13 cellular contexts compared by ENCODE assay signal in genomic region chr4:48360285-48360965, GRCh38. TPM values are rescaled to one million over a fixed set of nuclear protein-coding genes. Genes with fewer than 3 reads are reported as not detected.
DNase-seq lines count a peak whose midpoint lies in the region; TF ChIP-seq lines count a peak whose summit lies in the region.
"Had no signal": no experiment of that assay in that cellular context is flagged by ENCODE, and none has a peak within 500 bp of the region (broad histone marks: within the 10 kb centered on the region; RNA-seq: fewer than 3 reads in every experiment).

No MANE protein-coding gene starts in this region.

- H3K18ac ChIP-seq in mesenchymal stem cell (ENCODE audit: low read depth in 1 of 2, low read length in 2 of 2), result peak overlapping the region in 1 of 2 experiments; percentile 21

- peaks cover 3% of the 10 kb centered on the region for H3K4me1 ChIP-seq in mesenchymal stem cell (ENCODE audit: control insufficient read depth, insufficient read depth, low read depth, low read length)

- H3K27me3 Mint-ChIP-seq in chondrocyte (ENCODE audit: low read depth), result no peaks in the 10 kb centered on the region
- no peaks in the 10 kb centered on the region for H3K27me3 Mint-ChIP-seq in activated naive CD8-positive, alpha-beta T cell treated with anti-CD3 and anti-CD28 coated beads for 36 hours
- H3K27me3 Mint-ChIP-seq in activated CD4-positive, alpha-beta T cell treated with anti-CD3 and anti-CD28 coated beads, Interleukin-2, amount 10 ng/mL, durations not matched to agents 7 days and 5 days, result no peaks in the 10 kb centered on the region
- H3K27me3 Mint-ChIP-seq: central memory CD8-positive, alpha-beta T cell had no signal

- H3K9ac ChIP-seq in mesenchymal stem cell (ENCODE audit: low read length), result peak overlapping the region; percentile 75

- peak overlapping the region; percentile 0 for H3K4me3 Mint-ChIP-seq in chondrocyte (ENCODE audit: unreplicated experiment)
- H3K4me3 Mint-ChIP-seq in activated naive CD8-positive, alpha-beta T cell treated with anti-CD3 and anti-CD28 coated beads for 36 hours, result no peak overlapping the region
- H3K4me3 Mint-ChIP-seq in activated CD4-positive, alpha-beta T cell treated with anti-CD3 and anti-CD28 coated beads, Interleukin-2, amount 10 ng/mL, durations not matched to agents 7 days and 5 days, result no peak overlapping the region
- H3K4me3 Mint-ChIP-seq: central memory CD8-positive, alpha-beta T cell had no signal

- peaks cover 1% of the 10 kb centered on the region for H3K79me1 ChIP-seq in mesenchymal stem cell (replicated peaks; ENCODE audit: low read length, poor library complexity, severe bottlenecking)

- no peak overlapping the region for H2AK5ac ChIP-seq in mesenchymal stem cell (ENCODE audit: low read length, severe bottlenecking)

- H2BK12ac ChIP-seq in mesenchymal stem cell (ENCODE audit: low read length in 2 of 2), result no peak overlapping the region

- H3K27ac Mint-ChIP-seq in chondrocyte (ENCODE audit: unreplicated experiment), result peak overlapping the region; percentile 76
- no peak overlapping the region for H3K27ac Mint-ChIP-seq in activated naive CD8-positive, alpha-beta T cell treated with anti-CD3 and anti-CD28 coated beads for 36 hours
- H3K27ac Mint-ChIP-seq in activated CD4-positive, alpha-beta T cell treated with anti-CD3 and anti-CD28 coated beads, Interleukin-2, amount 10 ng/mL, durations not matched to agents 7 days and 5 days, result no peak overlapping the region

- WGBS in mesenchymal stem cell, result 70% methylated on average over 3 of the region's 4 CpGs

- no peak overlapping the region for H4K8ac ChIP-seq in mesenchymal stem cell (ENCODE audit: low read length)

- no peak overlapping the region for H2BK15ac ChIP-seq in mesenchymal stem cell (ENCODE audit: low read depth, poor library complexity, severe bottlenecking)

- H3K36me3 Mint-ChIP-seq in chondrocyte (ENCODE audit: low read depth), result no peaks in the 10 kb centered on the region
- H3K36me3 Mint-ChIP-seq in activated naive CD8-positive, alpha-beta T cell treated with anti-CD3 and anti-CD28 coated beads for 36 hours, result peaks cover 8% of the 10 kb centered on the region
- peaks cover 8% of the 10 kb centered on the region for H3K36me3 Mint-ChIP-seq in activated CD4-positive, alpha-beta T cell treated with anti-CD3 and anti-CD28 coated beads, Interleukin-2, amount 10 ng/mL, durations not matched to agents 7 days and 5 days (ENCODE audit: low read depth)

- no peak overlapping the region for H4K91ac ChIP-seq in mesenchymal stem cell (ENCODE audit: low read length)

- no peak overlapping the region for H2BK120ac ChIP-seq in mesenchymal stem cell (ENCODE audit: low read depth, low read length)

- H2AFZ ChIP-seq in mesenchymal stem cell (ENCODE audit: low read depth, low read length), result no peak overlapping the region

- POLR2A ChIA-PET in activated CD4-positive, alpha-beta T cell treated with anti-CD3 and anti-CD28 coated beads, Interleukin-2, amount 10 ng/mL, durations not matched to agents 7 days and 5 days (lab: Charles Lee), result no interaction called here

- no peak overlapping the region for H3K14ac ChIP-seq in mesenchymal stem cell (ENCODE audit: low read length in 2 of 2)

- H3K9me3 Mint-ChIP-seq in chondrocyte (ENCODE audit: low read depth), result no peaks in the 10 kb centered on the region
- H3K9me3 Mint-ChIP-seq in activated naive CD8-positive, alpha-beta T cell treated with anti-CD3 and anti-CD28 coated beads for 36 hours, result no peaks in the 10 kb centered on the region
- H3K9me3 Mint-ChIP-seq in activated CD4-positive, alpha-beta T cell treated with anti-CD3 and anti-CD28 coated beads, Interleukin-2, amount 10 ng/mL, durations not matched to agents 7 days and 5 days, result no peaks in the 10 kb centered on the region
- H3K9me3 Mint-ChIP-seq: central memory CD8-positive, alpha-beta T cell had no signal

- no peak overlapping the region for H2BK5ac ChIP-seq in mesenchymal stem cell (ENCODE audit: low read depth, low read length, poor library complexity, severe bottlenecking)

- H3K4me2 ChIP-seq in mesenchymal stem cell (ENCODE audit: low read length, poor library complexity, severe bottlenecking), result peak overlapping the region; percentile 16

- peak overlapping the region in 1 of 2 experiments; percentile 26 for H3K4ac ChIP-seq in mesenchymal stem cell (ENCODE audit: low read depth in 1 of 2, low read length in 2 of 2)

- CTCF ChIA-PET in activated CD4-positive, alpha-beta T cell treated with anti-CD3 and anti-CD28 coated beads, Interleukin-2, amount 10 ng/mL, durations not matched to agents 7 days and 5 days (lab: Charles Lee), result interaction anchor here (0.6 kb wide), 1 partner anchor 590 kb away, joined by 3 read pairs; no protein-coding TSS in a partner anchor

- H3K9me3 ChIP-seq in mesenchymal stem cell (ENCODE audit: control insufficient read depth, low read length), result no peaks in the 10 kb centered on the region
- H3K9me3 ChIP-seq: lower lobe of right lung had no signal

- H3K36me3 ChIP-seq in mesenchymal stem cell (ENCODE audit: control insufficient read depth in 1 of 2, insufficient read depth in 2 of 2, low read depth in 1 of 2, low read length in 2 of 2), result no peaks in the 10 kb centered on the region
- H3K36me3 ChIP-seq: lower lobe of right lung had no signal

- no peak overlapping the region for H3K23ac ChIP-seq in mesenchymal stem cell (ENCODE audit: low read length in 2 of 2)

- no peaks in the 10 kb centered on the region for H3K27me3 ChIP-seq in mesenchymal stem cell (ENCODE audit: control insufficient read depth in 1 of 2, insufficient read depth in 1 of 2, low read length in 2 of 2)

- H3K4me1 Mint-ChIP-seq in chondrocyte (ENCODE audit: low read depth), result peaks cover 36% of the 10 kb centered on the region
- H3K4me1 Mint-ChIP-seq in activated naive CD8-positive, alpha-beta T cell treated with anti-CD3 and anti-CD28 coated beads for 36 hours, result peaks cover 20% of the 10 kb centered on the region
- no peaks in the 10 kb centered on the region for H3K4me1 Mint-ChIP-seq in activated CD4-positive, alpha-beta T cell treated with anti-CD3 and anti-CD28 coated beads, Interleukin-2, amount 10 ng/mL, durations not matched to agents 7 days and 5 days

- peak overlapping the region; percentile 69 for H3K27ac ChIP-seq in mesenchymal stem cell (ENCODE audit: low read length, poor library complexity, severe bottlenecking)
- H3K27ac ChIP-seq: lower lobe of right lung had no signal

- DNase-seq in AG08395 (ENCODE audit: low spot score) (peak; percentile 65), M059J (ENCODE audit: low read depth) (peak; percentile 87), chondrocyte (ENCODE audit: low spot score) (no peak), mesenchymal stem cell (peak; percentile 80), NCI-H524 treated with DMSO at 0.1 percent for 48 hours (lab: John Stamatoyannopoulos, UW) (no peak), amygdala (lab: John Stamatoyannopoulos, UW) (no peak)
- DNase-seq in activated naive CD8-positive, alpha-beta T cell treated with anti-CD3 and anti-CD28 coated beads for 36 hours, result no peak
- DNase-seq in activated CD4-positive, alpha-beta T cell treated with anti-CD3 and anti-CD28 coated beads, Interleukin-2, amount 10 ng/mL, durations not matched to agents 7 days and 5 days, result no peak
- DNase-seq: activated T-cell treated with anti-CD3 and anti-CD28 coated beads, Interleukin-2, amount 50 U/mL, for 1 hour; C1 segment of cervical spinal cord; lower lobe of right lung; NCI-H2029 treated with DMSO at 0.1 percent for 48 hours had no signal

- no peak for TF ChIP-seq CTCF in chondrocyte (IDR thresholded peaks at IDR 0.05)

- H3K4me3 ChIP-seq in mesenchymal stem cell (ENCODE audit: insufficient read depth in 1 of 2, low read depth in 1 of 2, low read length in 2 of 2), result no peak overlapping the region
- H3K4me3 ChIP-seq: lower lobe of right lung had no signal

RNA-seq across cellular contexts. Expression of gene SLAIN2, which starts 19.1 kb away (rescaled TPM):
- total RNA-seq in M059J (2014; rRNA removed; shearing (Covaris generic)), result 82.8 and 109 TPM in 2 replicates
- total RNA-seq in chondrocyte, result 80.4 to 84.4 TPM (median 84.2 TPM) in 3 replicates
- polyA plus RNA-seq in mesenchymal stem cell (2013, experiment 1 of 2), result 121 TPM
- polyA plus RNA-seq in mesenchymal stem cell (2013, experiment 2 of 2), result 120 TPM
- 10 to 100 TPM; 62.0 to 66.3 TPM for total RNA-seq in activated naive CD8-positive, alpha-beta T cell treated with anti-CD3 and anti-CD28 coated beads for 36 hours
- total RNA-seq in activated CD4-positive, alpha-beta T cell treated with anti-CD3 and anti-CD28 coated beads, Interleukin-2, amount 10 ng/mL, durations not matched to agents 7 days and 5 days, result 10 to 100 TPM; 58.8 to 96.5 TPM

Comparison
In these comparisons a context has a peak if more than half of its experiments do, and no peak if none do; other contexts are left out.
1. DNase-seq: peak in AG08395 (single experiment), M059J (single experiment) and mesenchymal stem cell (single experiment); none in chondrocyte (single experiment), activated naive CD8-positive, alpha-beta T cell treated with anti-CD3 and anti-CD28 coated beads for 36 hours (single experiment), NCI-H524 treated with DMSO at 0.1 percent for 48 hours (single experiment), activated CD4-positive, alpha-beta T cell treated with anti-CD3 and anti-CD28 coated beads, Interleukin-2, amount 10 ng/mL, durations not matched to agents 7 days and 5 days (single experiment) and amygdala (0 of 56).